In genomic region chr2:216188956-216189355, GRCh38 we compare ENCODE assay signal across 11 cellular contexts.
DNase-seq lines count a peak whose midpoint lies in the region; ATAC-seq, FAIRE-seq and TF ChIP-seq lines count a peak whose summit lies in the region.
"Had no signal": no experiment of that assay in that cellular context is flagged by ENCODE, and none has a peak within 500 bp of the region (broad histone marks: within the 10 kb centered on the region; RNA-seq: fewer than 3 reads in every experiment).

No MANE protein-coding gene starts in this region.

- FAIRE-seq in astrocyte (lab: Jason Lieb, UNC) = peak; percentile 91
- FAIRE-seq: urothelium cell line had no signal

- peak overlapping the region; percentile 19 for H3K9ac ChIP-seq in astrocyte (ENCODE audit: low read length)

- TF ChIP-seq CTCF in astrocyte (IDR thresholded peaks at IDR 0.05; ENCODE audit: insufficient read depth, low read depth, low read length) = no peak
- no peak for TF ChIP-seq CTCF in brain microvascular endothelial cell (IDR thresholded peaks at IDR 0.05; ENCODE audit: low read depth, low read length, missing control alignments)

- DNase-seq in activated naive CD4-positive, alpha-beta T cell treated with anti-CD3 and anti-CD28 coated beads, Interleukin-2, amount 50 U/mL, for 72 hours (ENCODE audit: low spot score in 2 of 2) = no peak
- no peak for DNase-seq in activated naive CD4-positive, alpha-beta T cell treated with anti-CD3 and anti-CD28 coated beads, Interleukin-2, amount 50 U/mL, for 16 hours
- DNase-seq in astrocyte (ENCODE audit: low read depth) (no peak), kidney tubule cell (ENCODE audit: low spot score) (peak; percentile 15), dermis blood vessel endothelial cell (no peak), NCI-H128 (lab: John Stamatoyannopoulos, UW; ENCODE audit: unreplicated experiment) (no peak), brain microvascular endothelial cell (no peak)
- DNase-seq: AML-193 had no signal

- H3K9me3 ChIP-seq in astrocyte (ENCODE audit: insufficient read depth, low read depth, low read length) = no peaks in the 10 kb centered on the region

- in situ Hi-C loops in brain microvascular endothelial cell (cut with HindIII; ENCODE audit: low pct_ligation_motif_present, low sequenced_read_pairs) = no loop called here

- H3K36me3 ChIP-seq in astrocyte (ENCODE audit: insufficient read depth, low read length) (peaks cover 24% of the 10 kb centered on the region), brain microvascular endothelial cell (replicated peaks) (peaks cover 6% of the 10 kb centered on the region)

- H4K20me1 ChIP-seq in astrocyte (ENCODE audit: insufficient read depth, low read length) = peaks cover 47% of the 10 kb centered on the region

- no peak overlapping the region for H3K4me3 Mint-ChIP-seq in astrocyte (ENCODE audit: unreplicated experiment)

- H3K9me3 Mint-ChIP-seq in activated naive CD4-positive, alpha-beta T cell treated with anti-CD3 and anti-CD28 coated beads, Interleukin-2, amount 50 U/mL, for 72 hours = peaks cover 0 to 2% of the 10 kb centered on the region in 2 donors
- no peaks in the 10 kb centered on the region for H3K9me3 Mint-ChIP-seq in astrocyte (ENCODE audit: unreplicated experiment)

- peak overlapping the region; percentile 27 for H3K27ac ChIP-seq in astrocyte (ENCODE audit: low read depth, low read length)
- no peak overlapping the region for H3K27ac ChIP-seq in brain microvascular endothelial cell
- H3K27ac ChIP-seq: coronary artery had no signal

- peaks cover 84% of the 10 kb centered on the region for H3K79me2 ChIP-seq in astrocyte (ENCODE audit: insufficient read depth, low read length)

- H2AFZ ChIP-seq in astrocyte (ENCODE audit: low read depth, low read length) = no peak overlapping the region

- peaks cover 42% of the 10 kb centered on the region for H3K4me1 Mint-ChIP-seq in astrocyte (ENCODE audit: low read depth, unreplicated experiment)

- peaks cover 16 to 43% of the 10 kb centered on the region in 2 donors for H3K36me3 Mint-ChIP-seq in activated naive CD4-positive, alpha-beta T cell treated with anti-CD3 and anti-CD28 coated beads, Interleukin-2, amount 50 U/mL, for 72 hours
- H3K36me3 Mint-ChIP-seq in astrocyte (ENCODE audit: low read depth, unreplicated experiment) = peaks cover 13% of the 10 kb centered on the region

- H3K27me3 Mint-ChIP-seq in astrocyte (ENCODE audit: low read depth, unreplicated experiment) = no peaks in the 10 kb centered on the region

- peak overlapping the region; percentile 6 to 39 for H3K27ac Mint-ChIP-seq in activated naive CD4-positive, alpha-beta T cell treated with anti-CD3 and anti-CD28 coated beads, Interleukin-2, amount 50 U/mL, for 72 hours
- no peak overlapping the region for H3K27ac Mint-ChIP-seq in astrocyte (ENCODE audit: unreplicated experiment)

- H3K4me2 ChIP-seq in astrocyte (ENCODE audit: low read length) = peak overlapping the region; percentile 31

- H3K4me3 ChIP-seq in astrocyte (ENCODE audit: insufficient read depth, low read depth, low read length) (no peak overlapping the region), brain microvascular endothelial cell (ENCODE audit: low read depth, low read length) (no peak overlapping the region)
- H3K4me3 ChIP-seq: coronary artery had no signal

- H3K27me3 ChIP-seq in astrocyte (ENCODE audit: insufficient read depth, low read length) = no peaks in the 10 kb centered on the region
- H3K27me3 ChIP-seq in brain microvascular endothelial cell (replicated peaks) = no peaks in the 10 kb centered on the region

- H3K4me1 ChIP-seq in astrocyte (ENCODE audit: insufficient read depth, low read length) = peaks cover 27% of the 10 kb centered on the region

- peak in 1 of 2 donors; percentile 7 for ATAC-seq in activated naive CD4-positive, alpha-beta T cell treated with anti-CD3 and anti-CD28 coated beads, Interleukin-2, amount 50 U/mL, for 72 hours
- no peak for ATAC-seq in HG02970 (IDR thresholded peaks at IDR 0.05; ENCODE audit: low FRiP score, unreplicated experiment)
